In genomic region chr17:61073799-61074513, GRCh38 we compare ENCODE assay signal across 13 cellular contexts.
"Had no signal": no experiment of that assay in that cellular context is flagged by ENCODE, and none has a peak within 500 bp of the region (broad histone marks: within the 10 kb centered on the region; RNA-seq: fewer than 3 reads in every experiment).

No MANE protein-coding gene starts in this region.

- ATAC-seq: gastroesophageal sphincter, heart left ventricle, upper lobe of right lung had no signal

- DNase-seq: activated CD4-positive, alpha-beta T cell treated with anti-CD3 and anti-CD28 coated beads for 1 hour; activated effector memory CD4-positive, alpha-beta T cell treated with Interleukin-2 at 50 U/mL for 16 hours; activated naive CD4-positive, alpha-beta T cell treated with anti-CD3 and anti-CD28 coated beads, Interleukin-2, amount 50 U/mL, for 16 hours; cerebellar nuclear complex; effector CD4-positive, alpha-beta T cell; heart left ventricle; left lung; occipital lobe; retina; stimulated activated naive CD4-positive, alpha-beta T cell; upper lobe of right lung; WERI-Rb-1 had no signal
